8 cellular contexts compared by ENCODE assay signal in genomic region chr15:92902723-92903587, GRCh38. TPM values are rescaled to one million over a fixed set of nuclear protein-coding genes. Genes with fewer than 3 reads are reported as not detected.
DNase-seq lines count a peak whose midpoint lies in the region; ATAC-seq and TF ChIP-seq lines count a peak whose summit lies in the region.

No MANE protein-coding gene starts in this region.

- no peaks in the 10 kb centered on the region for H3K27me3 Mint-ChIP-seq in effector memory CD8-positive, alpha-beta T cell

- H3K9me3 Mint-ChIP-seq in effector memory CD8-positive, alpha-beta T cell: peaks cover 2 to 10% of the 10 kb centered on the region in 2 donors

- no peaks in the 10 kb centered on the region for H3K27me3 ChIP-seq in PC-3 (ENCODE audit: low read length)
- no peaks in the 10 kb centered on the region for H3K27me3 ChIP-seq in neuron (ENCODE audit: insufficient read depth, low read length)

- DNase-seq in NCI-H2171 treated with DMSO at 0.1 percent for 48 hours (lab: John Stamatoyannopoulos, UW) (peak; percentile 70), NCI-H2171 (lab: John Stamatoyannopoulos, UW) (no peak), PC-3 (peak; percentile 27)
- DNase-seq in effector memory CD8-positive, alpha-beta T cell: no peak
- DNase-seq in activated CD8-positive, alpha-beta memory T cell treated with anti-CD3 and anti-CD28 coated beads for 24 hours: no peak

- H3K4me1 ChIP-seq in PC-3 (ENCODE audit: insufficient read depth, low read length): peaks cover 43% of the 10 kb centered on the region
- peaks cover 46% of the 10 kb centered on the region for H3K4me1 ChIP-seq in neuron (ENCODE audit: insufficient read depth, low read length)

- H3K4me3 ChIP-seq in PC-3 (ENCODE audit: low read length) (peak overlapping the region; percentile 95), neuron (ENCODE audit: low read length) (peak overlapping the region; percentile 81)

- peaks cover 34% of the 10 kb centered on the region for H3F3A ChIP-seq in PC-3 (ENCODE audit: low read length, unreplicated experiment)

- H3K9ac ChIP-seq in PC-3 (ENCODE audit: low read length): peak overlapping the region; percentile 95

- no peaks in the 10 kb centered on the region for H3K9me2 ChIP-seq in PC-3 (replicated peaks; ENCODE audit: low read length)

- no peaks in the 10 kb centered on the region for H3K9me3 ChIP-seq in PC-3 (ENCODE audit: low read length)
- no peaks in the 10 kb centered on the region for H3K9me3 ChIP-seq in neuron (ENCODE audit: low read length)

- ATAC-seq in PC-3 (no peak), HG03520 (IDR thresholded peaks at IDR 0.05; ENCODE audit: unreplicated experiment) (no peak), HG03378 (IDR thresholded peaks at IDR 0.05; ENCODE audit: unreplicated experiment) (no peak)
- ATAC-seq in effector memory CD8-positive, alpha-beta T cell (replicated peaks): no peak

- peaks cover 30% of the 10 kb centered on the region for H3K36me3 ChIP-seq in PC-3 (ENCODE audit: low read depth, low read length)
- peaks cover 29% of the 10 kb centered on the region for H3K36me3 ChIP-seq in neuron (ENCODE audit: insufficient read depth, low read length)

- no peak overlapping the region for H2AFZ ChIP-seq in PC-3 (ENCODE audit: low read length)
- H2AFZ ChIP-seq in neuron (ENCODE audit: low read depth, low read length): no peak overlapping the region

- H3K27ac ChIP-seq in PC-3 (ENCODE audit: low read length): peak overlapping the region; percentile 92

- intact Hi-C loops in PC-3 (cut with micrococcal nuclease): no loop called here

- H3K4me1 Mint-ChIP-seq in effector memory CD8-positive, alpha-beta T cell (ENCODE audit: low read depth in 2 of 2): peaks cover 45 to 59% of the 10 kb centered on the region in 2 donors

- H3K4me3 Mint-ChIP-seq in effector memory CD8-positive, alpha-beta T cell: peak overlapping the region; percentile 94 to 98

- no TSS peak for BruUV-seq in PC-3 (replicated peaks; lab: Mats Ljungman, UMichigan)

- POLR2A ChIA-PET in PC-3 (lab: Charles Lee; ENCODE audit: unreplicated experiment): interaction anchor here (0.6 kb wide), 1 partner anchor 8 kb away, joined by 6 read pairs; no protein-coding TSS in a partner anchor

- peaks cover 21% of the 10 kb centered on the region for H4K20me1 ChIP-seq in PC-3 (ENCODE audit: low read length)

- H3K4me2 ChIP-seq in PC-3 (ENCODE audit: low read length): peak overlapping the region; percentile 96

- peaks cover 86% of the 10 kb centered on the region for H3K36me3 Mint-ChIP-seq in effector memory CD8-positive, alpha-beta T cell (ENCODE audit: insufficient read depth)

- peak overlapping the region; percentile 99 to 100 for H3K27ac Mint-ChIP-seq in effector memory CD8-positive, alpha-beta T cell

- TF ChIP-seq CTCF in PC-3 (conservative IDR thresholded peaks at IDR 0.05; ENCODE audit: low read depth, low read length): no peak

- CTCF ChIA-PET in PC-3 (lab: Charles Lee): no interaction called here

- peaks cover 90% of the 10 kb centered on the region for H3K79me2 ChIP-seq in PC-3 (ENCODE audit: low read length)

RNA-seq across cellular contexts. Expression of gene CHD2, which starts 2.8 kb away (rescaled TPM):
- 42.7 and 50.6 TPM in 2 replicates for total RNA-seq in PC-3 (2014; rRNA removed)

Comparison
In these comparisons a context has a peak if more than half of its experiments do, and no peak if none do; other contexts are left out.
1. DNase-seq: peak in NCI-H2171 treated with DMSO at 0.1 percent for 48 hours (single experiment) and PC-3 (single experiment); none in NCI-H2171 (single experiment), effector memory CD8-positive, alpha-beta T cell (0 of 3) and activated CD8-positive, alpha-beta memory T cell treated with anti-CD3 and anti-CD28 coated beads for 24 hours (single experiment).